12 cellular contexts compared by ENCODE assay signal in genomic region chrX:150879855-150880807, GRCh38. TPM values are rescaled to one million over a fixed set of nuclear protein-coding genes. Genes with fewer than 3 reads are reported as not detected.
DNase-seq lines count a peak whose midpoint lies in the region; ATAC-seq and TF ChIP-seq lines count a peak whose summit lies in the region.
"Had no signal": no experiment of that assay in that cellular context is flagged by ENCODE, and none has a peak within 500 bp of the region (broad histone marks: within the 10 kb centered on the region; RNA-seq: fewer than 3 reads in every experiment).

No MANE protein-coding gene starts in this region.

- H3K27me3 ChIP-seq in ascending aorta, result no peaks in the 10 kb centered on the region

- POLR2A ChIA-PET in activated CD4-positive, alpha-beta T cell treated with anti-CD3 and anti-CD28 coated beads, Interleukin-2, amount 10 ng/mL, durations not matched to agents 7 days and 5 days (lab: Charles Lee), result no interaction called here

- DNase-seq in activated CD4-positive, alpha-beta T cell treated with anti-CD3 and anti-CD28 coated beads, Interleukin-2, amount 10 ng/mL, durations not matched to agents 7 days and 5 days, result no peak
- DNase-seq in activated CD4-positive, alpha-beta T cell treated with anti-CD3 and anti-CD28 coated beads, Interleukin-2, amount 50 U/mL, for 4 hours, result no peak
- DNase-seq in osteocyte (ENCODE audit: extremely low spot score, unreplicated experiment), result peak; percentile 25
- no peak for DNase-seq in ascending aorta (ENCODE audit: low spot score in 2 of 2)
- no peak for DNase-seq in effector memory CD8-positive, alpha-beta T cell
- no peak for DNase-seq in HUDEP-2 (lab: John Stamatoyannopoulos, UW; ENCODE audit: unreplicated experiment in 76 of 76)
- DNase-seq: ACHN; activated effector memory CD4-positive, alpha-beta T cell treated with Interleukin-2 at 50 U/mL for 16 hours; mesendoderm; NCI-H1048 had no signal

- no peaks in the 10 kb centered on the region for H3K4me1 ChIP-seq in ascending aorta

- intact Hi-C loops in ascending aorta (cut with DNase I), result loop anchor here (10.0 kb wide), 1 partner anchor 515 kb away; the partner anchor contains the start of gene VMA21

- CTCF ChIA-PET in activated CD4-positive, alpha-beta T cell treated with anti-CD3 and anti-CD28 coated beads, Interleukin-2, amount 10 ng/mL, durations not matched to agents 7 days and 5 days (lab: Charles Lee), result interaction anchor here (0.7 to 1.0 kb wide), 2 partner anchors 10 to 914 kb away, joined by 3 read pairs; no protein-coding TSS in a partner anchor

- peak overlapping the region; percentile 70 for H3K27ac Mint-ChIP-seq in activated CD4-positive, alpha-beta T cell treated with anti-CD3 and anti-CD28 coated beads, Interleukin-2, amount 10 ng/mL, durations not matched to agents 7 days and 5 days
- H3K27ac Mint-ChIP-seq in osteocyte (ENCODE audit: unreplicated experiment), result no peak overlapping the region
- peak overlapping the region in 1 of 2 donors; percentile 59 for H3K27ac Mint-ChIP-seq in effector memory CD8-positive, alpha-beta T cell

- TF ChIP-seq CTCF in osteocyte (IDR thresholded peaks at IDR 0.05), result no peak
- TF ChIP-seq CTCF in ascending aorta (IDR thresholded peaks at IDR 0.05), result no peak

- H3K36me3 Mint-ChIP-seq in activated CD4-positive, alpha-beta T cell treated with anti-CD3 and anti-CD28 coated beads, Interleukin-2, amount 10 ng/mL, durations not matched to agents 7 days and 5 days (ENCODE audit: low read depth), result peaks cover 20% of the 10 kb centered on the region
- peaks cover 6% of the 10 kb centered on the region for H3K36me3 Mint-ChIP-seq in osteocyte (ENCODE audit: unreplicated experiment)
- no peaks in the 10 kb centered on the region for H3K36me3 Mint-ChIP-seq in effector memory CD8-positive, alpha-beta T cell (ENCODE audit: insufficient read depth)

- H3K9me3 Mint-ChIP-seq in activated CD4-positive, alpha-beta T cell treated with anti-CD3 and anti-CD28 coated beads, Interleukin-2, amount 10 ng/mL, durations not matched to agents 7 days and 5 days, result peaks cover 8% of the 10 kb centered on the region
- peaks cover 16% of the 10 kb centered on the region for H3K9me3 Mint-ChIP-seq in osteocyte (ENCODE audit: unreplicated experiment)
- H3K9me3 Mint-ChIP-seq in effector memory CD8-positive, alpha-beta T cell, result no peaks in the 10 kb centered on the region

- no peak overlapping the region for H3K27ac ChIP-seq in ascending aorta

- peak; percentile 84 for ATAC-seq in HG02571 (IDR thresholded peaks at IDR 0.05; ENCODE audit: unreplicated experiment)
- peak; percentile 84 for ATAC-seq in HG03558 (IDR thresholded peaks at IDR 0.05; ENCODE audit: extremely low read depth, unreplicated experiment)
- no peak for ATAC-seq in effector memory CD8-positive, alpha-beta T cell (replicated peaks)

- H3K4me1 Mint-ChIP-seq in activated CD4-positive, alpha-beta T cell treated with anti-CD3 and anti-CD28 coated beads, Interleukin-2, amount 10 ng/mL, durations not matched to agents 7 days and 5 days, result peaks cover 26% of the 10 kb centered on the region
- peaks cover 3% of the 10 kb centered on the region for H3K4me1 Mint-ChIP-seq in osteocyte (ENCODE audit: unreplicated experiment)
- H3K4me1 Mint-ChIP-seq in effector memory CD8-positive, alpha-beta T cell (ENCODE audit: low read depth in 2 of 2), result peaks cover 13 to 15% of the 10 kb centered on the region in 2 donors

- no peaks in the 10 kb centered on the region for H3K9me3 ChIP-seq in ascending aorta

- H3K4me3 Mint-ChIP-seq in activated CD4-positive, alpha-beta T cell treated with anti-CD3 and anti-CD28 coated beads, Interleukin-2, amount 10 ng/mL, durations not matched to agents 7 days and 5 days, result no peak overlapping the region
- no peak overlapping the region for H3K4me3 Mint-ChIP-seq in osteocyte (ENCODE audit: unreplicated experiment)
- no peak overlapping the region for H3K4me3 Mint-ChIP-seq in effector memory CD8-positive, alpha-beta T cell

- H3K36me3 ChIP-seq in ascending aorta, result no peaks in the 10 kb centered on the region

- no peaks in the 10 kb centered on the region for H3K27me3 Mint-ChIP-seq in activated CD4-positive, alpha-beta T cell treated with anti-CD3 and anti-CD28 coated beads, Interleukin-2, amount 10 ng/mL, durations not matched to agents 7 days and 5 days
- no peaks in the 10 kb centered on the region for H3K27me3 Mint-ChIP-seq in osteocyte (ENCODE audit: unreplicated experiment)
- no peaks in the 10 kb centered on the region for H3K27me3 Mint-ChIP-seq in effector memory CD8-positive, alpha-beta T cell

- no peak overlapping the region for H3K4me3 ChIP-seq in ascending aorta

RNA-seq across cellular contexts. Expression of gene CD99L2, which starts 18.3 kb away (rescaled TPM):
- 10 to 100 TPM; 14.1 to 14.6 TPM for total RNA-seq in activated CD4-positive, alpha-beta T cell treated with anti-CD3 and anti-CD28 coated beads, Interleukin-2, amount 10 ng/mL, durations not matched to agents 7 days and 5 days
- total RNA-seq in osteocyte (61.9 and 66.3 TPM in 2 replicates), ascending aorta (83.4 TPM)
